Comparison of ENCODE assay signal across 10 cellular contexts in genomic region chr3:111610189-111610588, GRCh38. TPM values are rescaled to one million over a fixed set of nuclear protein-coding genes. Genes with fewer than 3 reads are reported as not detected.
A peak's percentile ranks its signal among the peaks of the same experiment; 100 is the strongest.
DNase-seq lines count a peak whose midpoint lies in the region; ATAC-seq and TF ChIP-seq lines count a peak whose summit lies in the region.
"Had no signal": no experiment of that assay in that cellular context is flagged by ENCODE, and none has a peak within 500 bp of the region (broad histone marks: within the 10 kb centered on the region; RNA-seq: fewer than 3 reads in every experiment).

No MANE protein-coding gene starts in this region.

- peak; percentile 83 for ATAC-seq in GM19025 (IDR thresholded peaks at IDR 0.05; ENCODE audit: low read depth, unreplicated experiment)
- ATAC-seq in HG02623 (IDR thresholded peaks at IDR 0.05; ENCODE audit: unreplicated experiment), result peak; percentile 89
- peak; percentile 74 for ATAC-seq in mucosa of descending colon
- ATAC-seq: upper lobe of right lung had no signal

- H3K4me2 ChIP-seq in OCI-LY3 (ENCODE audit: low read length), result peak overlapping the region; percentile 51

- H4K20me1 ChIP-seq in OCI-LY3 (ENCODE audit: insufficient read depth, low read length), result no peaks in the 10 kb centered on the region

- no peaks in the 10 kb centered on the region for H3K27me3 Mint-ChIP-seq in mesothelial cell of epicardium (ENCODE audit: low read depth)

- H3K79me2 ChIP-seq in OCI-LY3 (ENCODE audit: low read length), result no peaks in the 10 kb centered on the region

- peaks cover 8% of the 10 kb centered on the region for H3K27me3 ChIP-seq in OCI-LY3 (ENCODE audit: low read depth, low read length)
- H3K27me3 ChIP-seq: upper lobe of right lung had no signal

- no peaks in the 10 kb centered on the region for H3K36me3 Mint-ChIP-seq in mesothelial cell of epicardium

- peaks cover 12% of the 10 kb centered on the region for H3K4me1 Mint-ChIP-seq in mesothelial cell of epicardium

- H3K4me1 ChIP-seq in OCI-LY3 (ENCODE audit: low read length) (peaks cover 13% of the 10 kb centered on the region), mucosa of descending colon (ENCODE audit: low read depth) (no peaks in the 10 kb centered on the region)
- H3K4me1 ChIP-seq: upper lobe of right lung had no signal

- no peaks in the 10 kb centered on the region for H3K9me3 Mint-ChIP-seq in mesothelial cell of epicardium

- H3K27ac Mint-ChIP-seq in mesothelial cell of epicardium, result no peak overlapping the region

- no peak overlapping the region for H3K9ac ChIP-seq in OCI-LY3 (ENCODE audit: low read length)

- H3K9me3 ChIP-seq in OCI-LY3 (ENCODE audit: insufficient read depth, low read length) (no peaks in the 10 kb centered on the region), mucosa of descending colon (no peaks in the 10 kb centered on the region)
- H3K9me3 ChIP-seq: upper lobe of right lung had no signal

- no peak overlapping the region for H3K4me3 Mint-ChIP-seq in mesothelial cell of epicardium

- H3K4me3 ChIP-seq in OCI-LY3 (ENCODE audit: low read length) (peak overlapping the region; percentile 34), mucosa of descending colon (no peak overlapping the region)
- H3K4me3 ChIP-seq: upper lobe of right lung had no signal

- no peak overlapping the region for H2AFZ ChIP-seq in OCI-LY3 (ENCODE audit: low read depth, low read length)

- TF ChIP-seq CTCF in OCI-LY3 (IDR thresholded peaks at IDR 0.05; ENCODE audit: low read depth, low read length), result no peak
- no peak for TF ChIP-seq CTCF in mucosa of descending colon (IDR thresholded peaks at IDR 0.05)
- no peak for TF ChIP-seq CTCF in mesothelial cell of epicardium (IDR thresholded peaks at IDR 0.05; ENCODE audit: unreplicated experiment)

- intact Hi-C loops in mucosa of descending colon (cut with DNase I, micrococcal nuclease), result no loop called here

- no peaks in the 10 kb centered on the region for H3K36me3 ChIP-seq in OCI-LY3 (replicated peaks; ENCODE audit: low read depth, low read length)
- H3K36me3 ChIP-seq in mucosa of descending colon (ENCODE audit: low read depth), result no peaks in the 10 kb centered on the region
- H3K36me3 ChIP-seq: upper lobe of right lung had no signal

- H3K27ac ChIP-seq in OCI-LY3 (ENCODE audit: low read length), result no peak overlapping the region
- H3K27ac ChIP-seq: upper lobe of right lung had no signal

- DNase-seq in mucosa of descending colon, result peak in 1 of 3 donors; percentile 37
- no peak for DNase-seq in mesothelial cell of epicardium (ENCODE audit: low spot score in 2 of 2, unreplicated experiment in 2 of 2)
- no peak for DNase-seq in GM19240 (ENCODE audit: insufficient read length, low spot score)
- DNase-seq in amygdala (lab: John Stamatoyannopoulos, UW), result no peak
- no peak for DNase-seq in NCI-H1105 (lab: John Stamatoyannopoulos, UW)
- DNase-seq: upper lobe of right lung had no signal

RNA-seq across cellular contexts. Expression of gene ZBED2, which starts 15.0 kb away (rescaled TPM):
- not detected for total RNA-seq in mucosa of descending colon
- total RNA-seq in mesothelial cell of epicardium, result not detected in 3 replicates
- total RNA-seq: HT-29 had no signal
